In the genomic region with DNA sequence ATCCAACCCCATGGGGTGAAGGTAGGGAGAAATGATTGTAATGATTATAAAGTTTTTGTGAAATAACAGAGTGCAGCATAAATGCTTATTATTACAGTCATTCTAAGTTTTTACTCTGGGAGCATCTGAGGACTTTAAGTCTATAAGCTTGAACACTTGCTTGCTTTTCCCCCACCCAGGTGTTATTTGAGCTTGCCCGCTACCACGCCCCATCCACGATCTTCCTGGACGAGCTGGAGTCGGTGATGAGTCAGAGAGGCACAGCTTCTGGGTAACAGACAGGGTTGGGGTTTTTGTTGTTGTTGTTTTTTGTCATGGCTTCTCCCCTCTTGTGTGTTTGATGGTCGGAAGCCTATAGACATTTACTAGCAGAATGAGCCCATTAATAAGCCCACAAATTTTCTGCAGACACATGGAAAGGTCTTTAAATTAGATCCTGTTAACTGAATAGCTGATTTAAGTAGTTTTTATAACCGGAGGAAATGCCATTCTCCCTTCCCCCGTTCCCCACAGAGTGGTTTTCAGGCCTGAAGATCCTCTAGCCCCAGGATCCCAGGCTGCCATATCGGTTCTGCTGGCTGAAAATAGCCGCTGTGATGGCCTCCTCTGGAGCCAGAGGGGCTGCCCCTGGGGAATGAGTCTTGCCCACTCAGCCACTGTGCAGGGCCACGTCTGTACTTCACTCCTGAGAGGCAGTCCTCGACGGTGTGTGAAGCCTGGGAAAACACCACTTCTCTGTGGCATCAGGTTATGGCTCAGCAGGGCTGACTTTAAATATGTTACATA, we compare ENCODE assay signal across 11 cellular contexts. TPM values are rescaled to one million over a fixed set of nuclear protein-coding genes. Genes with fewer than 3 reads are reported as not detected.
DNase-seq lines count a peak whose midpoint lies in the region; ATAC-seq and TF ChIP-seq lines count a peak whose summit lies in the region.
"Had no signal": no experiment of that assay in that cellular context is flagged by ENCODE, and none has a peak within 500 bp of the region (broad histone marks: within the 10 kb centered on the region; RNA-seq: fewer than 3 reads in every experiment).

No MANE protein-coding gene starts in this region.

- H3K27ac ChIP-seq in PC-9 = no peak overlapping the region
- no peak overlapping the region for H3K27ac ChIP-seq in ovary
- H3K27ac ChIP-seq: epithelial cell of prostate had no signal

- peak overlapping the region; percentile 72 for H2AFZ ChIP-seq in PC-9

- H3K4me3 ChIP-seq in PC-9 (no peak overlapping the region; the same call in 1 of the 2 replicates), foreskin fibroblast (ENCODE audit: low read depth in 1 of 2, low read length in 2 of 2) (no peak overlapping the region), ovary (no peak overlapping the region)

- H3K4me1 ChIP-seq in PC-9 (replicated peaks; ENCODE audit: insufficient read depth) (peaks cover 10% of the 10 kb centered on the region), ovary (ENCODE audit: insufficient read depth) (no peaks in the 10 kb centered on the region)

- H4K20me1 ChIP-seq in PC-9 (ENCODE audit: insufficient read depth) = no peaks in the 10 kb centered on the region

- TF ChIP-seq CTCF in PC-9 (conservative IDR thresholded peaks at IDR 0.05) (no peak), foreskin fibroblast (IDR thresholded peaks at IDR 0.05; ENCODE audit: low read depth, low read length) (no peak), ovary (IDR thresholded peaks at IDR 0.05) (no peak)

- peak overlapping the region; percentile 63 for H3K4me2 ChIP-seq in PC-9

- CTCF ChIA-PET in PC-9 (lab: Charles Lee) = interaction anchor here (1.0 kb wide), 1 partner anchor 25 kb away, joined by 4 read pairs; no protein-coding TSS in a partner anchor

- H3K27me3 ChIP-seq in PC-9 (ENCODE audit: insufficient read depth, low read depth) = no peaks in the 10 kb centered on the region
- H3K27me3 ChIP-seq in ovary = no peaks in the 10 kb centered on the region

- POLR2A ChIA-PET in PC-9 (lab: Charles Lee; ENCODE audit: unreplicated experiment) = no interaction called here

- no peak for TF ChIP-seq EP300 in ovary (IDR thresholded peaks at IDR 0.05)

- H3K36me3 ChIP-seq in PC-9 (ENCODE audit: low read depth) (no peaks in the 10 kb centered on the region), ovary (no peaks in the 10 kb centered on the region)

- H3K9me3 ChIP-seq in PC-9 (ENCODE audit: insufficient read depth, low read depth) (no peaks in the 10 kb centered on the region; the same call in 1 of the 2 replicates), ovary (no peaks in the 10 kb centered on the region)

- intact Hi-C loops in PC-9 (cut with micrococcal nuclease; ENCODE audit: unreplicated experiment) (no loop called here), ovary (cut with DNase I) (no loop called here)

- no peaks in the 10 kb centered on the region for H3K9me2 ChIP-seq in PC-9 (ENCODE audit: insufficient read depth)

- 64 to 72% (median 68%) methylated on average over 13 of the region's 13 CpGs for whole genome bisulfite sequencing in ovary, 3 donors

- no peaks in the 10 kb centered on the region for H3F3A ChIP-seq in PC-9 (ENCODE audit: insufficient read depth, low read depth)

- H3K79me2 ChIP-seq in PC-9 (ENCODE audit: low read depth) = no peaks in the 10 kb centered on the region

- DNase-seq in NCI-H748 (lab: John Stamatoyannopoulos, UW; ENCODE audit: unreplicated experiment) = peak; percentile 26
- no peak for DNase-seq in NCI-H748 treated with DMSO at 0.1 percent for 48 hours (lab: John Stamatoyannopoulos, UW)
- DNase-seq in PC-9 = peak; percentile 53 to 57
- peak; percentile 16 to 61 for DNase-seq in foreskin fibroblast
- peak; percentile 5 for DNase-seq in stromal cell of bone marrow (ENCODE audit: low read depth)
- DNase-seq in ovary = no peak
- DNase-seq in NCI-H2107 treated with DMSO at 0.1 percent for 48 hours (lab: John Stamatoyannopoulos, UW; ENCODE audit: unreplicated experiment) = no peak
- DNase-seq: immature natural killer cell, T1000 had no signal

- TF ChIP-seq POLR2A in ovary (IDR thresholded peaks at IDR 0.05) = no peak

- no TSS peak for BruUV-seq in PC-9 (replicated peaks; lab: Mats Ljungman, UMichigan)

- no peak for ATAC-seq in GM19395 (IDR thresholded peaks at IDR 0.05; ENCODE audit: unreplicated experiment)

RNA-seq across cellular contexts. Expression of gene ELOA2, which starts 39.9 kb away (rescaled TPM):
- total RNA-seq in PC-9 (2021) (not detected in 2 replicates), ovary (not detected)
- polyA plus RNA-seq in ovary = not detected
- polyA plus RNA-seq: immature natural killer cell had no signal

Comparison
In these comparisons a context has a peak if more than half of its experiments do, and no peak if none do; other contexts are left out.
1. DNase-seq: peak in NCI-H748 (single experiment), PC-9 (2 of 2), foreskin fibroblast (2 of 2) and stromal cell of bone marrow (single experiment); none in NCI-H748 treated with DMSO at 0.1 percent for 48 hours (single experiment), ovary (0 of 5) and NCI-H2107 treated with DMSO at 0.1 percent for 48 hours (single experiment).